Comparison of ENCODE assay signal across 12 cellular contexts in genomic region chr4:185479507-185479971, GRCh38. TPM values are rescaled to one million over a fixed set of nuclear protein-coding genes. Genes with fewer than 3 reads are reported as not detected.
DNase-seq lines count a peak whose midpoint lies in the region; ATAC-seq, FAIRE-seq and TF ChIP-seq lines count a peak whose summit lies in the region.
"Had no signal": no experiment of that assay in that cellular context is flagged by ENCODE, and none has a peak within 500 bp of the region (broad histone marks: within the 10 kb centered on the region; RNA-seq: fewer than 3 reads in every experiment).

No MANE protein-coding gene starts in this region.

- no peaks in the 10 kb centered on the region for H3K36me3 ChIP-seq in pancreas

- no peaks in the 10 kb centered on the region for H3K9me3 ChIP-seq in pancreas

- no peak for TF ChIP-seq POLR2A in erythroblast (IDR thresholded peaks at IDR 0.05; ENCODE audit: low read length)

- H3K4me3 ChIP-seq in pancreas: no peak overlapping the region

- ATAC-seq in GM18909 (IDR thresholded peaks at IDR 0.05; ENCODE audit: poor library complexity, unreplicated experiment) (peak; percentile 94), HG02642 (IDR thresholded peaks at IDR 0.05; ENCODE audit: poor library complexity, unreplicated experiment) (peak; percentile 93), HG03571 (IDR thresholded peaks at IDR 0.05; ENCODE audit: unreplicated experiment) (peak; percentile 95), pancreas (no peak)
- ATAC-seq: CD8-positive, alpha-beta T cell had no signal

- H3K4me1 ChIP-seq in pancreas: no peaks in the 10 kb centered on the region

- no peak for FAIRE-seq in pancreas (lab: Jason Lieb, UNC)

- H3K27ac ChIP-seq in pancreas: no peak overlapping the region

- DNase-seq in GM10266 (ENCODE audit: extremely low spot score) (peak; percentile 65), erythroblast (lab: John Stamatoyannopoulos, UW) (no peak), SK-N-DZ (ENCODE audit: low spot score) (no peak), pancreas (no peak)
- no peak for DNase-seq in activated CD4-positive, alpha-beta T cell treated with anti-CD3 and anti-CD28 coated beads for 1 hour
- DNase-seq: anterior cingulate cortex; CD8-positive, alpha-beta T cell; mesenchymal stem cell; NCI-H510A treated with DMSO at 0.1 percent for 48 hours had no signal

- intact Hi-C loops in pancreas (cut with DNase I): loop anchor here in 1 of 3 donors (10.0 kb wide), 1 partner anchor 115 kb away; no protein-coding TSS in a partner anchor

- 57 to 69% methylated on average over 1 of the region's 1 CpG for WGBS in pancreas, 2 donors

- H3K27me3 ChIP-seq in pancreas: no peaks in the 10 kb centered on the region

- no peak for TF ChIP-seq CTCF in GM10266 (IDR thresholded peaks at IDR 0.05; ENCODE audit: control insufficient read depth, insufficient read depth, low read depth, missing control alignments)
- TF ChIP-seq CTCF in pancreas (IDR thresholded peaks at IDR 0.05): no peak

RNA-seq across cellular contexts. Expression of gene CCDC110, which starts 8.0 kb away (rescaled TPM):
- polyA plus RNA-seq in SK-N-DZ (2014; cell fraction: cytosol; rRNA removed): 0.19 and 0.22 TPM in 2 replicates
- 0.40 and 0.93 TPM in 2 replicates for polyA plus RNA-seq in SK-N-DZ (2014; cell fraction: nucleus; rRNA removed)
- 10 to 100 TPM; 11.2 to 25.8 (median 19.6) TPM for total RNA-seq in pancreas
- polyA plus RNA-seq in pancreas: 1 to 10 TPM; 4.1 to 6.2 TPM

RNA-seq across cellular contexts. Expression of gene UFSP2, which starts 53.8 kb away (rescaled TPM):
- 32.3 and 35.8 TPM in 2 replicates for polyA plus RNA-seq in SK-N-DZ (2014; cell fraction: cytosol; rRNA removed)
- 16.7 and 23.4 TPM in 2 replicates for polyA plus RNA-seq in SK-N-DZ (2014; cell fraction: nucleus; rRNA removed)
- total RNA-seq in pancreas: 10 to 100 TPM; 13.4 to 23.4 (median 20.7) TPM
- polyA plus RNA-seq in pancreas: 10 to 100 TPM; 10.1 to 14.7 TPM

RNA-seq across cellular contexts. Expression of gene PDLIM3, which starts 55.8 kb away (rescaled TPM):
- polyA plus RNA-seq in SK-N-DZ (2014; cell fraction: cytosol; rRNA removed): 92.0 and 95.3 TPM in 2 replicates
- 108 and 110 TPM in 2 replicates for polyA plus RNA-seq in SK-N-DZ (2014; cell fraction: nucleus; rRNA removed)
- 10 to 100 TPM in 3 of 6 donors, 1 to 10 TPM in 3; 6.3 to 32.9 (median 10.7) TPM for total RNA-seq in pancreas
- polyA plus RNA-seq in pancreas: 10 to 100 TPM; 30.6 to 50.5 TPM
- total RNA-seq: CD8-positive, alpha-beta T cell had no signal

Comparison
In these comparisons a context has a peak if more than half of its experiments do, and no peak if none do; other contexts are left out.
1. ATAC-seq: peak in GM18909 (single experiment), HG02642 (single experiment) and HG03571 (single experiment); none in pancreas (0 of 4).